Comparison of ENCODE assay signal across 8 cellular contexts in genomic region chr9:135085830-135086546, GRCh38. TPM values are rescaled to one million over a fixed set of nuclear protein-coding genes. Genes with fewer than 3 reads are reported as not detected.
DNase-seq lines count a peak whose midpoint lies in the region; ATAC-seq and TF ChIP-seq lines count a peak whose summit lies in the region.

No MANE protein-coding gene starts in this region.

- WGBS in sigmoid colon, 2 donors = 6 to 11% methylated on average over 30 of the region's 30 CpGs

- TF ChIP-seq POLR2A in sigmoid colon (IDR thresholded peaks at IDR 0.05) = no peak

- peaks cover 22 to 46% (median 28%) of the 10 kb centered on the region in 3 donors for H3K27me3 ChIP-seq in sigmoid colon

- H3K4me3 ChIP-seq in sigmoid colon = peak overlapping the region in 3 of 4 donors; percentile 18 to 51 (median 50)

- peak; percentile 86 to 95 (median 93) for TF ChIP-seq CTCF in sigmoid colon (IDR thresholded peaks at IDR 0.05)

- DNase-seq in Ammon's horn (ENCODE audit: low spot score) (peak; percentile 88), GOT3 (lab: John Stamatoyannopoulos, UW) (peak; percentile 28), NOMO-1 treated with DMSO at 0.1 percent for 48 hours (lab: John Stamatoyannopoulos, UW; ENCODE audit: unreplicated experiment) (peak; percentile 19), astrocyte of the hippocampus (ENCODE audit: low read depth, low spot score) (peak; percentile 84), hypothalamus (lab: John Stamatoyannopoulos, UW) (peak; percentile 21 to 86 (median 70)), sigmoid colon (peak; percentile 89), T1000 (lab: John Stamatoyannopoulos, UW) (no peak)

- no peaks in the 10 kb centered on the region for H3K9me3 ChIP-seq in sigmoid colon

- TF ChIP-seq EP300 in sigmoid colon (IDR thresholded peaks at IDR 0.05) = no peak

- intact Hi-C loops in sigmoid colon (cut with DNase I) = loop anchor here (1.0 kb wide), 2 partner anchors 258 to 326 kb away; no protein-coding TSS in a partner anchor

- no peaks in the 10 kb centered on the region for H3K36me3 ChIP-seq in sigmoid colon

- no peak for ATAC-seq in HG03520 (IDR thresholded peaks at IDR 0.05; ENCODE audit: unreplicated experiment)

- peak overlapping the region in 1 of 4 donors; percentile 24 for H3K27ac ChIP-seq in sigmoid colon

- H3K4me1 ChIP-seq in sigmoid colon = peaks cover 0 to 35% (median 31%) of the 10 kb centered on the region in 4 donors

RNA-seq across cellular contexts. Expression of gene OLFM1, which starts 1.5 kb away (rescaled TPM):
- total RNA-seq in sigmoid colon = 10 to 100 TPM; 13.3 to 19.3 (median 17.2) TPM
- 10 to 100 TPM in 1 of 3 donors, 1 to 10 TPM in 2; 1.2 to 13.6 (median 4.2) TPM for polyA plus RNA-seq in sigmoid colon
